Comparison of ENCODE assay signal across 8 cellular contexts in the genomic region with DNA sequence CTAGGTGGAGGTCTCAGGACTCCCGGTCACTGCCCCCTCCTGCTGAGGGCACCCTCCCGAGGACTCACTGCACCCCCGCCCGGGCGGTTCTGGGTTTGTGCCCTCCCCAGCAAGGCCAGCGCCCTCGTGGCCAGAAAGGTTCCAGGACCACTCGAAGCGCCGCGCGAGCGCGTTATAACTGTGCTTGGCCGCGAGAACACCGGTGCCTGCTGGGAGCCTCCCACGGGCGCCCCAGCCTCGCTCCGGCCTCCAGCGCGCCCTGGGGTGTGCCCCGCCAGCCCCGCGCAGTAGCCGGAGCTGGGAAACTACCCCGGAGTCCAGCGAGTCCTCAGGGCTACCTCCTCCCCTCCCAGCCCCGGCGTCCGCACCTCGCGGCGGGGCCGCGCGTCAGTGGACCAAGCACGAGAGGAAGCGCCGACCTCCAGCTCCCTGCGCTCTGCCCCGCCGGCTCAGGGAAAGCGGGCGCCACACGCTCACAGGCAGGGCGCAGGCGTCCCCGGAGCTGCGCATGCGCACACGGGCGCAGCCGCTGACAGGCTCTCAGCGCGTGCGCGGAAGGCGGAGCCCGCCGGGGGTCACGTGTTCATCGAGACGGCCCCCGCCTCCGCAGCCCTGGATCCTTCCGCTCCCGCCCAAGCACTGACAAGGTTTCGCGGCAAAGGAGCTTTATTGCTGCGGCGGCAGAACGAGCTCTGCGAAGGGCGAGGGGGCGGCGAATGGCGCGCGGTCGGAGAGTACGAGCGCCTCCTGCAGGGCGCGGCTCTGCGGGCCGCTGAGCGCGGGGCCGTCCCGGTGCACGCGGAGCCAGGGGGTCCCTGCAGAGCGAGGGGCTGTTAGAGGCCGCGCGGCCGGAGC. TPM values are rescaled to one million over a fixed set of nuclear protein-coding genes. Genes with fewer than 3 reads are reported as not detected.
DNase-seq lines count a peak whose midpoint lies in the region; ATAC-seq and TF ChIP-seq lines count a peak whose summit lies in the region.

A gene with protein sequence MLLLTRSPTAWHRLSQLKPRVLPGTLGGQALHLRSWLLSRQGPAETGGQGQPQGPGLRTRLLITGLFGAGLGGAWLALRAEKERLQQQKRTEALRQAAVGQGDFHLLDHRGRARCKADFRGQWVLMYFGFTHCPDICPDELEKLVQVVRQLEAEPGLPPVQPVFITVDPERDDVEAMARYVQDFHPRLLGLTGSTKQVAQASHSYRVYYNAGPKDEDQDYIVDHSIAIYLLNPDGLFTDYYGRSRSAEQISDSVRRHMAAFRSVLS (minus strand): TSS at position 495 of the 855 bp plus-strand sequence. CDS start 1,187 bp downstream, outside the sequence.

- CTCF ChIA-PET in activated CD4-positive, alpha-beta memory T cell treated with anti-CD3 and anti-CD28 coated beads for 36 hours (lab: Charles Lee), result interaction anchor here (0.6 to 6.5 kb wide), 43 partner anchors 8 to 595 kb away, joined by 3 to 102 read pairs (median 5); a partner anchor contains a TSS

- peaks cover 44 to 60% of the 10 kb centered on the region in 2 donors for H3K4me1 ChIP-seq in duodenal mucosa (ENCODE audit: control insufficient read depth in 1 of 2, insufficient read depth in 2 of 2, low read length in 2 of 2)
- H3K4me1 ChIP-seq in lower lobe of right lung, result peaks cover 45% of the 10 kb centered on the region

- H3K27me3 ChIP-seq in duodenal mucosa (ENCODE audit: control insufficient read depth in 1 of 2, insufficient read depth in 2 of 2, low read length in 2 of 2), result no peaks in the 10 kb centered on the region
- no peaks in the 10 kb centered on the region for H3K27me3 ChIP-seq in lower lobe of right lung (ENCODE audit: low read depth)

- H3K27ac ChIP-seq in C4-2B, result peak within 1 kb of the TSS; percentile 98
- H3K27ac ChIP-seq in duodenal mucosa (ENCODE audit: low read depth, low read length), result peak within 1 kb of the TSS; percentile 96
- peak within 1 kb of the TSS; percentile 93 for H3K27ac ChIP-seq in lower lobe of right lung

- POLR2A ChIA-PET in activated CD4-positive, alpha-beta memory T cell treated with anti-CD3 and anti-CD28 coated beads for 36 hours (lab: Charles Lee), result interaction anchor here (0.6 to 6.7 kb wide), 27 partner anchors 8 to 338 kb away, joined by 3 to 139 read pairs (median 4); a partner anchor contains a TSS

- DNase-seq in NCI-H774 (lab: John Stamatoyannopoulos, UW) (peak; percentile 90), lower lobe of right lung (peak; percentile 98)
- peak; percentile 99 for DNase-seq in activated CD4-positive, alpha-beta memory T cell treated with anti-CD3 and anti-CD28 coated beads for 36 hours
- DNase-seq in stimulated activated CD4-positive, alpha-beta T cell treated with anti-CD3 and anti-CD28 coated beads, TNF-alpha, amount 100 ng/mL, for 1 hour (ENCODE audit: low read depth in 3 of 3, low spot score in 1 of 3), result peak; percentile 96 to 98 (median 97)

- ATAC-seq in GM19328 (IDR thresholded peaks at IDR 0.05; ENCODE audit: unreplicated experiment), result peak; percentile 33
- ATAC-seq in HG03469 (IDR thresholded peaks at IDR 0.05; ENCODE audit: unreplicated experiment), result peak; percentile 30
- ATAC-seq in lower lobe of right lung, result peak; percentile 63 to 74

- H3K9me3 ChIP-seq in duodenal mucosa (ENCODE audit: control insufficient read depth in 1 of 2, low read length in 2 of 2), result no peaks in the 10 kb centered on the region
- no peaks in the 10 kb centered on the region for H3K9me3 ChIP-seq in lower lobe of right lung

- peak within 1 kb of the TSS; percentile 72 for H3K9ac ChIP-seq in duodenal mucosa (ENCODE audit: low read depth in 1 of 2, low read length in 2 of 2)

- peak within 1 kb of the TSS; percentile 83 for H3K4me3 Mint-ChIP-seq in activated CD4-positive, alpha-beta memory T cell treated with anti-CD3 and anti-CD28 coated beads for 36 hours

- peak within 1 kb of the TSS; percentile 95 for H3K27ac Mint-ChIP-seq in activated CD4-positive, alpha-beta memory T cell treated with anti-CD3 and anti-CD28 coated beads for 36 hours

- H3K27me3 Mint-ChIP-seq in activated CD4-positive, alpha-beta memory T cell treated with anti-CD3 and anti-CD28 coated beads for 36 hours, result no peaks in the 10 kb centered on the region

- peaks cover 42% of the 10 kb centered on the region for H3K4me1 Mint-ChIP-seq in activated CD4-positive, alpha-beta memory T cell treated with anti-CD3 and anti-CD28 coated beads for 36 hours (ENCODE audit: low read depth)

- peaks cover 37% of the 10 kb centered on the region for H3K36me3 Mint-ChIP-seq in activated CD4-positive, alpha-beta memory T cell treated with anti-CD3 and anti-CD28 coated beads for 36 hours

- H3K9me3 Mint-ChIP-seq in activated CD4-positive, alpha-beta memory T cell treated with anti-CD3 and anti-CD28 coated beads for 36 hours, result no peaks in the 10 kb centered on the region

- peaks cover 12 to 31% of the 10 kb centered on the region in 2 donors for H3K36me3 ChIP-seq in duodenal mucosa (ENCODE audit: control insufficient read depth in 1 of 2, insufficient read depth in 2 of 2, low read length in 2 of 2)
- peaks cover 38% of the 10 kb centered on the region for H3K36me3 ChIP-seq in lower lobe of right lung

- peak within 1 kb of the TSS; percentile 62 to 77 for H3K4me3 ChIP-seq in duodenal mucosa (ENCODE audit: low read depth in 1 of 2, low read length in 2 of 2)
- peak within 1 kb of the TSS; percentile 79 for H3K4me3 ChIP-seq in lower lobe of right lung

- TF ChIP-seq CTCF in C4-2B (conservative IDR thresholded peaks at IDR 0.05), result 0 out of 2 replicates have a peak, but pooled peaks have one; percentile 71
- TF ChIP-seq CTCF in lower lobe of right lung (IDR thresholded peaks at IDR 0.05), result peak; percentile 38

- intact Hi-C loops in activated CD4-positive, alpha-beta memory T cell treated with anti-CD3 and anti-CD28 coated beads for 36 hours (cut with micrococcal nuclease), result loop anchor here (1.0 to 5.0 kb wide), 5 partner anchors 13 to 333 kb away; a partner anchor contains a TSS
- intact Hi-C loops in lower lobe of right lung (cut with DNase I), result no loop called here

RNA-seq across cellular contexts. Expression of the gene that starts here (rescaled TPM):
- 1 to 10 TPM; 1.9 to 5.6 TPM for total RNA-seq in activated CD4-positive, alpha-beta memory T cell treated with anti-CD3 and anti-CD28 coated beads for 36 hours
- 4.9 TPM for total RNA-seq in lower lobe of right lung

Comparison
In these comparisons a context has a peak if more than half of its experiments do, and no peak if none do; other contexts are left out.
1. Peak in every context shown above with its lines: DNase-seq, ATAC-seq, H3K4me3 ChIP-seq and H3K27ac ChIP-seq.